Comparison of ENCODE assay signal across 8 cellular contexts in the genomic region with DNA sequence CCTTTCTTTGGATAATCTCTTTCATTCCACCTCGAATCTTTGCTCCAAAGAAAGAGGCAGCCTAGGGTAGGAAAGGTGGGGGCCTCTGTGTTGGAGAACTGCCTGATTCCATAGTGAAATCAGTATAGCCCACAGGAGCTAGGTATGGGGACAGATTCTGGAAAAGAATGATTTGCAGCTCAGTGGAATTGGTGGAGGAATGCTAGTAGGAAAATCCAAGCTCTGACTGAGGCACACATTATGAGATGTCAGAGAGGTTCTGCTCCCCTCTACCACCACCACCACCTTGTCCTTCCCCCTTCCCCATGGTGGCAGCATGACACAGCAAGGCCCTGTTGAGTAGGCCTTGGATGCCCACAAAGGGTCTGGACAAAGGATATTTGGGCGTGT. TPM values are rescaled to one million over a fixed set of nuclear protein-coding genes. Genes with fewer than 3 reads are reported as not detected.
DNase-seq lines count a peak whose midpoint lies in the region; ATAC-seq and TF ChIP-seq lines count a peak whose summit lies in the region.

No MANE protein-coding gene starts in this region.

- peak overlapping the region; percentile 92; the same call in 1 of the 2 replicates for H2AFZ ChIP-seq in Loucy (ENCODE audit: low read length)

- H3K27ac ChIP-seq in angular gyrus (ENCODE audit: low read depth, low read length) = peak overlapping the region; percentile 97

- peak; percentile 99 for DNase-seq in DMS 273 (lab: John Stamatoyannopoulos, UW; ENCODE audit: unreplicated experiment)
- no peak for DNase-seq in natural killer cell treated with Interleukin-12 subunit alpha and Interleukin-12 subunit beta and Interleukin-15 and Interleukin-18, amount 100 ng/mL, for 72 hours (ENCODE audit: low spot score)

- peak overlapping the region; percentile 97 to 99 for H3K27ac Mint-ChIP-seq in natural killer cell treated with Interleukin-12 subunit alpha and Interleukin-12 subunit beta and Interleukin-15 and Interleukin-18, amount 100 ng/mL, for 72 hours

- TF ChIP-seq CTCF in Loucy (conservative IDR thresholded peaks at IDR 0.05; ENCODE audit: low read length) = no peak

- no peak for ATAC-seq in natural killer cell treated with Interleukin-12 subunit alpha and Interleukin-12 subunit beta and Interleukin-15 and Interleukin-18, amount 100 ng/mL, for 72 hours
- ATAC-seq in HG03469 (IDR thresholded peaks at IDR 0.05; ENCODE audit: unreplicated experiment) (no peak), GM18858 (IDR thresholded peaks at IDR 0.05; ENCODE audit: unreplicated experiment) (no peak), HG02759 (IDR thresholded peaks at IDR 0.05; ENCODE audit: unreplicated experiment) (no peak), HG03521 (IDR thresholded peaks at IDR 0.05; ENCODE audit: unreplicated experiment) (no peak)

- H4K20me1 ChIP-seq in Loucy (ENCODE audit: insufficient read depth, low read length, poor library complexity, severe bottlenecking) = peaks cover 37% of the 10 kb centered on the region

- peak overlapping the region; percentile 79 for H3K4me3 ChIP-seq in Loucy (ENCODE audit: low read length, poor library complexity, severe bottlenecking)

- no peaks in the 10 kb centered on the region for H3F3A ChIP-seq in Loucy (ENCODE audit: low read depth)

- no peaks in the 10 kb centered on the region for H3K9me2 ChIP-seq in Loucy (replicated peaks; ENCODE audit: low read depth, low read length)

- H3K4me1 Mint-ChIP-seq in natural killer cell treated with Interleukin-12 subunit alpha and Interleukin-12 subunit beta and Interleukin-15 and Interleukin-18, amount 100 ng/mL, for 72 hours (ENCODE audit: low read depth in 2 of 2) = peaks cover 40 to 52% of the 10 kb centered on the region in 2 donors

- no peaks in the 10 kb centered on the region for H3K27me3 ChIP-seq in Loucy (ENCODE audit: insufficient read depth, low read length, poor library complexity, severe bottlenecking)

- H3K79me2 ChIP-seq in Loucy (ENCODE audit: insufficient read depth, low read length) = peaks cover 99% of the 10 kb centered on the region

- H3K9me3 ChIP-seq in Loucy (ENCODE audit: insufficient read depth, low read depth, low read length) = no peaks in the 10 kb centered on the region

- no peaks in the 10 kb centered on the region for H3K9me3 Mint-ChIP-seq in natural killer cell treated with Interleukin-12 subunit alpha and Interleukin-12 subunit beta and Interleukin-15 and Interleukin-18, amount 100 ng/mL, for 72 hours

- H3K4me2 ChIP-seq in Loucy (ENCODE audit: low read depth, low read length, poor library complexity, severe bottlenecking) = peak overlapping the region; percentile 93

- H3K36me3 ChIP-seq in Loucy (ENCODE audit: insufficient read depth, low read length) = no peaks in the 10 kb centered on the region; the same call in 1 of the 2 replicates

- H3K36me3 Mint-ChIP-seq in natural killer cell treated with Interleukin-12 subunit alpha and Interleukin-12 subunit beta and Interleukin-15 and Interleukin-18, amount 100 ng/mL, for 72 hours = peaks cover 29% of the 10 kb centered on the region

- H3K4me1 ChIP-seq in Loucy (ENCODE audit: insufficient read depth, low read length, poor library complexity, severe bottlenecking) = peaks cover 65% of the 10 kb centered on the region

- H3K9ac ChIP-seq in Loucy (ENCODE audit: low read depth, low read length, poor library complexity, severe bottlenecking) = peak overlapping the region; percentile 90

- no peaks in the 10 kb centered on the region for H3K27me3 Mint-ChIP-seq in natural killer cell treated with Interleukin-12 subunit alpha and Interleukin-12 subunit beta and Interleukin-15 and Interleukin-18, amount 100 ng/mL, for 72 hours

- peak overlapping the region; percentile 94 for H3K4me3 Mint-ChIP-seq in natural killer cell treated with Interleukin-12 subunit alpha and Interleukin-12 subunit beta and Interleukin-15 and Interleukin-18, amount 100 ng/mL, for 72 hours

RNA-seq across cellular contexts. Expression of gene MLLT11, which starts 0.8 kb away (rescaled TPM):
- total RNA-seq in natural killer cell treated with Interleukin-12 subunit alpha and Interleukin-12 subunit beta and Interleukin-15 and Interleukin-18, amount 100 ng/mL, for 72 hours = 1 to 10 TPM; 4.5 to 8.5 TPM

RNA-seq across cellular contexts. Expression of gene CDC42SE1, which starts 1.6 kb away (rescaled TPM):
- total RNA-seq in natural killer cell treated with Interleukin-12 subunit alpha and Interleukin-12 subunit beta and Interleukin-15 and Interleukin-18, amount 100 ng/mL, for 72 hours = 100 to 1,000 TPM; 213 to 481 TPM

RNA-seq across cellular contexts. Expression of gene GABPB2, which starts 9.6 kb away (rescaled TPM):
- total RNA-seq in natural killer cell treated with Interleukin-12 subunit alpha and Interleukin-12 subunit beta and Interleukin-15 and Interleukin-18, amount 100 ng/mL, for 72 hours = 10 to 100 TPM; 22.2 to 23.8 TPM

RNA-seq across cellular contexts. Expression of gene C1orf56, which starts 13.5 kb away (rescaled TPM):
- total RNA-seq in natural killer cell treated with Interleukin-12 subunit alpha and Interleukin-12 subunit beta and Interleukin-15 and Interleukin-18, amount 100 ng/mL, for 72 hours = 1 to 10 TPM in 1 of 2 donors, under 1 TPM in 1; 0.95 to 1.1 TPM

RNA-seq across cellular contexts. Expression of gene BNIPL, which starts 24.6 kb away (rescaled TPM):
- 1 to 10 TPM; 1.4 to 3.8 TPM for total RNA-seq in natural killer cell treated with Interleukin-12 subunit alpha and Interleukin-12 subunit beta and Interleukin-15 and Interleukin-18, amount 100 ng/mL, for 72 hours
